Comparison of ENCODE assay signal across 8 cellular contexts in genomic region chr1:150548632-150549495, GRCh38. TPM values are rescaled to one million over a fixed set of nuclear protein-coding genes. Genes with fewer than 3 reads are reported as not detected.
DNase-seq lines count a peak whose midpoint lies in the region; ATAC-seq and TF ChIP-seq lines count a peak whose summit lies in the region.

Gene ADAMTSL4, plus strand, starts transcription at chr1:150549408. Its CDS starts 2,881 bp downstream, at chr1:150552289.

- no peaks in the 10 kb centered on the region for H3K9me3 ChIP-seq in heart right ventricle
- no peaks in the 10 kb centered on the region for H3K9me3 ChIP-seq in parathyroid adenoma (ENCODE audit: control insufficient read depth, low read length)

- DNase-seq in Daoy (ENCODE audit: low read depth) (peak; percentile 59), NOMO-1 (lab: John Stamatoyannopoulos, UW; ENCODE audit: unreplicated experiment in 2 of 2) (peak; percentile 67 to 71), heart right ventricle (peak in 1 of 2 donors; percentile 65), NCI-H1048 (lab: John Stamatoyannopoulos, UW) (no peak)
- DNase-seq in activated naive CD8-positive, alpha-beta T cell treated with anti-CD3 and anti-CD28 coated beads for 36 hours: peak; percentile 61
- no peak for DNase-seq in stimulated activated CD4-positive, alpha-beta T cell treated with anti-CD3 and anti-CD28 coated beads, Interleukin-1b, Interleukin-23, amount 100 ng/mL, for 48 hours

- 1% methylated on average over 84 to 91 of the region's 91 CpGs for WGBS in heart right ventricle, 2 donors

- peak in 4 of 9 donors; percentile 24 to 49 (median 40) for TF ChIP-seq CTCF in heart right ventricle (IDR thresholded peaks at IDR 0.05)
- TF ChIP-seq CTCF in parathyroid adenoma (IDR thresholded peaks at IDR 0.05): no peak

- no peak within 1 kb of the TSS for H3K27ac Mint-ChIP-seq in activated naive CD8-positive, alpha-beta T cell treated with anti-CD3 and anti-CD28 coated beads for 36 hours

- peak within 1 kb of the TSS; percentile 76 for H3K4me2 ChIP-seq in parathyroid adenoma (ENCODE audit: low read length)

- no peaks in the 10 kb centered on the region for H3K36me3 Mint-ChIP-seq in activated naive CD8-positive, alpha-beta T cell treated with anti-CD3 and anti-CD28 coated beads for 36 hours

- H2AFZ ChIP-seq in parathyroid adenoma: peak within 1 kb of the TSS; percentile 87

- H3K4me3 ChIP-seq in heart right ventricle (peak within 1 kb of the TSS; percentile 47 to 69 (median 66)), parathyroid adenoma (ENCODE audit: low read depth, low read length) (peak within 1 kb of the TSS; percentile 52)

- H3K9ac ChIP-seq in parathyroid adenoma: no peak within 1 kb of the TSS

- H3K4me1 ChIP-seq in heart right ventricle (peaks cover 14 to 57% (median 38%) of the 10 kb centered on the region in 9 donors), parathyroid adenoma (no peaks in the 10 kb centered on the region)

- intact Hi-C loops in heart right ventricle (cut with DNase I): loop anchor here in 1 of 10 donors (10.0 kb wide), 1 partner anchor 264 kb away; the partner anchor contains the start of gene CIART

- no peaks in the 10 kb centered on the region for H3K79me2 ChIP-seq in parathyroid adenoma

- peaks cover 60% of the 10 kb centered on the region for H3K27me3 Mint-ChIP-seq in activated naive CD8-positive, alpha-beta T cell treated with anti-CD3 and anti-CD28 coated beads for 36 hours

- H3K27me3 ChIP-seq in heart right ventricle (no peaks in the 10 kb centered on the region), parathyroid adenoma (ENCODE audit: control insufficient read depth, insufficient read depth, low read length) (no peaks in the 10 kb centered on the region)

- peaks cover 18% of the 10 kb centered on the region for H3K4me1 Mint-ChIP-seq in activated naive CD8-positive, alpha-beta T cell treated with anti-CD3 and anti-CD28 coated beads for 36 hours

- peak within 1 kb of the TSS; percentile 68 to 94 (median 88) for H3K27ac ChIP-seq in heart right ventricle
- H3K27ac ChIP-seq in parathyroid adenoma: no peak within 1 kb of the TSS

- no peaks in the 10 kb centered on the region for H3K36me3 ChIP-seq in heart right ventricle
- no peaks in the 10 kb centered on the region for H3K36me3 ChIP-seq in parathyroid adenoma (ENCODE audit: control insufficient read depth, insufficient read depth, low read length)

- peak; percentile 54 for ATAC-seq in HG02588 (IDR thresholded peaks at IDR 0.05; ENCODE audit: unreplicated experiment)
- peak; percentile 20 to 63 (median 40) for ATAC-seq in heart right ventricle

- no peaks in the 10 kb centered on the region for H3K9me3 Mint-ChIP-seq in activated naive CD8-positive, alpha-beta T cell treated with anti-CD3 and anti-CD28 coated beads for 36 hours

- peak within 1 kb of the TSS; percentile 73 for H3K4me3 Mint-ChIP-seq in activated naive CD8-positive, alpha-beta T cell treated with anti-CD3 and anti-CD28 coated beads for 36 hours

RNA-seq across cellular contexts. Expression of gene ADAMTSL4, which starts in this region (rescaled TPM):
- total RNA-seq in Daoy (2014; rRNA removed; shearing (Covaris generic)): 0.33 TPM in 1 of 2 replicates, not detected in the other
- total RNA-seq in activated naive CD8-positive, alpha-beta T cell treated with anti-CD3 and anti-CD28 coated beads for 36 hours: under 1 TPM; 0.06 to 0.10 TPM
- total RNA-seq in heart right ventricle: 10 to 100 TPM; 22.2 to 86.5 (median 40.7) TPM
- polyA plus RNA-seq in heart right ventricle: 10 to 100 TPM; 46.6 to 71.4 TPM

Comparison
In these comparisons a context has a peak if more than half of its experiments do, and no peak if none do; other contexts are left out.
1. RNA of gene ADAMTSL4 (total RNA-seq): 22.2 to 86.5 TPM in heart right ventricle; 0.06 to 0.10 TPM in activated naive CD8-positive, alpha-beta T cell treated with anti-CD3 and anti-CD28 coated beads for 36 hours and 0.33 TPM in Daoy; every median in the first group is over 10 times any median in the second.
2. Peak in DNase-seq in Daoy; RNA of the gene not detected or under 1 TPM.
3. Peak in DNase-seq in activated naive CD8-positive, alpha-beta T cell treated with anti-CD3 and anti-CD28 coated beads for 36 hours; RNA of the gene not detected or under 1 TPM.
4. DNase-seq: peak in NOMO-1 (2 of 2); none in stimulated activated CD4-positive, alpha-beta T cell treated with anti-CD3 and anti-CD28 coated beads, Interleukin-1b, Interleukin-23, amount 100 ng/mL, for 48 hours (single experiment) and NCI-H1048 (single experiment).